In genomic region chr11:45045692-45046471, GRCh38 we compare ENCODE assay signal across 9 cellular contexts.
DNase-seq lines count a peak whose midpoint lies in the region; ATAC-seq, FAIRE-seq and TF ChIP-seq lines count a peak whose summit lies in the region.
"Had no signal": no experiment of that assay in that cellular context is flagged by ENCODE, and none has a peak within 500 bp of the region (broad histone marks: within the 10 kb centered on the region; RNA-seq: fewer than 3 reads in every experiment).

No MANE protein-coding gene starts in this region.

- no peaks in the 10 kb centered on the region for H3K9me3 Mint-ChIP-seq in progenitor cell of endocrine pancreas (ENCODE audit: low read depth)

- no peaks in the 10 kb centered on the region for H3K36me3 Mint-ChIP-seq in progenitor cell of endocrine pancreas (ENCODE audit: insufficient read depth)

- CTCF ChIA-PET in HepG2 (lab: Yijun Ruan, JAX; ENCODE audit: low intra/inter-chr PET ratio, low total read pairs), result no interaction called here

- no peaks in the 10 kb centered on the region for H3K4me1 Mint-ChIP-seq in progenitor cell of endocrine pancreas (ENCODE audit: low read depth)

- WGBS in liver, result 61% methylated on average over 19 of the region's 19 CpGs
- WGBS in HepG2 (ENCODE audit: low lambda C conversion rate), result 31% methylated on average over 18 of the region's 19 CpGs
- 67 to 71% methylated on average over 19 of the region's 19 CpGs for WGBS in body of pancreas, 2 donors
- 59 to 75% methylated on average over 4 to 19 of the region's 19 CpGs for WGBS in transverse colon (ENCODE audit: low coverage in 1 of 2), 2 donors

- H3K36me3 ChIP-seq in liver (ENCODE audit: control insufficient read depth in 4 of 4, insufficient read depth in 3 of 4, low read depth in 1 of 4, low read length in 3 of 4) (no peaks in the 10 kb centered on the region), HepG2 (replicated peaks in 1 of 2; ENCODE audit: control insufficient read depth in 1 of 2, insufficient read depth in 2 of 2, low read length in 2 of 2) (no peaks in the 10 kb centered on the region), body of pancreas (replicated peaks in 1 of 2; ENCODE audit: insufficient read depth in 1 of 2, low read depth in 2 of 2) (no peaks in the 10 kb centered on the region), transverse colon (no peaks in the 10 kb centered on the region)
- H3K36me3 ChIP-seq: thoracic aorta had no signal

- no peak for DNase-seq in HepG2 (ENCODE audit: low spot score)
- peak in 3 of 4 donors; percentile 27 to 57 (median 36) for DNase-seq in body of pancreas
- DNase-seq in kidney glomerular epithelial cell (lab: John Stamatoyannopoulos, UW), result peak; percentile 30
- DNase-seq in transverse colon, result peak; percentile 28
- DNase-seq in progenitor cell of endocrine pancreas (ENCODE audit: low spot score, unreplicated experiment), result no peak
- no peak for DNase-seq in NCI-H2107 (lab: John Stamatoyannopoulos, UW)

- FAIRE-seq in HepG2 (lab: Jason Lieb, UNC), result no peak

- H3K9ac ChIP-seq in liver (ENCODE audit: low read depth in 1 of 2, low read length in 2 of 2) (no peak overlapping the region), HepG2 (ENCODE audit: insufficient read depth, low read depth, low read length) (no peak overlapping the region)

- BruUV-seq in HepG2 (replicated peaks; lab: Mats Ljungman, UMichigan), result no TSS peak

- in situ Hi-C loops in HepG2 (cut with HindIII; ENCODE audit: extremely low pct_ligation_motif_present, low pct_unique_long_range_greater_than_20kb) (no loop called here), transverse colon (cut with MboI; ENCODE audit: low pct_ligation_motif_present in 1 of 4, low pct_unique_long_range_greater_than_20kb in 1 of 4, low sequenced_read_pairs in 3 of 4) (no loop called here)

- H3K4me1 ChIP-seq in liver (ENCODE audit: control insufficient read depth in 4 of 4, insufficient read depth in 4 of 4, low read length in 3 of 4) (no peaks in the 10 kb centered on the region), HepG2 (ENCODE audit: insufficient read depth, low read length) (no peaks in the 10 kb centered on the region), body of pancreas (no peaks in the 10 kb centered on the region), transverse colon (peaks cover 0 to 5% (median 0%) of the 10 kb centered on the region in 4 donors)

- H4K20me1 ChIP-seq in HepG2 (ENCODE audit: insufficient read depth, low read length), result no peaks in the 10 kb centered on the region

- no peak overlapping the region for H2AFZ ChIP-seq in HepG2 (ENCODE audit: low read length)

- H3K4me3 ChIP-seq in liver (ENCODE audit: low read depth in 1 of 3, low read length in 3 of 3) (no peak overlapping the region), HepG2 (replicated peaks in 1 of 3; ENCODE audit: insufficient read depth in 1 of 3, low read depth in 2 of 3, low read length in 3 of 3) (no peak overlapping the region), body of pancreas (no peak overlapping the region), transverse colon (no peak overlapping the region)
- H3K4me3 ChIP-seq: thoracic aorta had no signal

- TF ChIP-seq EP300 in HepG2 (IDR thresholded peaks at IDR 0.05; ENCODE audit: low read depth in 2 of 2, low read length in 2 of 2) (no peak), HepG2 (CRISPR knock-in tag; IDR thresholded peaks at IDR 0.05; ENCODE audit: borderline replicate concordance) (no peak), transverse colon (IDR thresholded peaks at IDR 0.05; ENCODE audit: low read depth) (no peak)

- H3K9me3 ChIP-seq in liver (ENCODE audit: control insufficient read depth in 4 of 4, low read length in 3 of 4) (no peaks in the 10 kb centered on the region), HepG2 (ENCODE audit: low read length) (no peaks in the 10 kb centered on the region), body of pancreas (no peaks in the 10 kb centered on the region), transverse colon (no peaks in the 10 kb centered on the region)
- H3K9me3 ChIP-seq: thoracic aorta had no signal

- TF ChIP-seq RAD21 in liver (IDR thresholded peaks at IDR 0.05), result no peak
- TF ChIP-seq RAD21 in HepG2 (CRISPR knock-in tag; IDR thresholded peaks at IDR 0.05), result no peak

- H3K4me2 ChIP-seq in HepG2 (ENCODE audit: low read depth, low read length), result no peak overlapping the region

- TF ChIP-seq CTCF in liver (IDR thresholded peaks at IDR 0.05; ENCODE audit: low read depth, low read length, missing input control) (no peak), HepG2 (CRISPR knock-in tag; IDR thresholded peaks at IDR 0.05) (no peak), body of pancreas (IDR thresholded peaks at IDR 0.05) (peak in 2 of 7 experiments; percentile 8 to 13), transverse colon (IDR thresholded peaks at IDR 0.05) (no peak), progenitor cell of endocrine pancreas (IDR thresholded peaks at IDR 0.05; ENCODE audit: unreplicated experiment) (no peak)

- H3K27me3 Mint-ChIP-seq in progenitor cell of endocrine pancreas, result peaks cover 35% of the 10 kb centered on the region

- no peaks in the 10 kb centered on the region for H3K79me2 ChIP-seq in HepG2 (ENCODE audit: insufficient read depth, low read length)

- H3K27ac Mint-ChIP-seq in progenitor cell of endocrine pancreas, result no peak overlapping the region

- peak overlapping the region; percentile 48 to 75 for H3K27ac ChIP-seq in liver (ENCODE audit: low read depth in 1 of 2, low read length in 2 of 2)
- H3K27ac ChIP-seq in HepG2 (ENCODE audit: extremely low read length, insufficient read depth, low read length), result no peak overlapping the region
- H3K27ac ChIP-seq in body of pancreas, result peak overlapping the region in 2 of 4 donors; percentile 25 to 53
- H3K27ac ChIP-seq in transverse colon, result peak overlapping the region; percentile 33 to 59 (median 38)

- H3K4me3 Mint-ChIP-seq in progenitor cell of endocrine pancreas (ENCODE audit: low read depth), result no peak overlapping the region

- intact Hi-C loops in HepG2 (cut with micrococcal nuclease; ENCODE audit: unreplicated experiment), result no loop called here
- intact Hi-C loops in body of pancreas (cut with DNase I), result no loop called here
- intact Hi-C loops in transverse colon (cut with DNase I; ENCODE audit: low total_unique reads), result no loop called here

- H3K27me3 ChIP-seq in liver (ENCODE audit: control insufficient read depth in 4 of 4, insufficient read depth in 4 of 4, low read length in 3 of 4) (no peaks in the 10 kb centered on the region), HepG2 (ENCODE audit: control insufficient read depth in 1 of 2, insufficient read depth in 2 of 2, low read length in 2 of 2) (peaks cover 3 to 25% of the 10 kb centered on the region in 2 experiments; a peak in 4 of 5 replicates), body of pancreas (no peaks in the 10 kb centered on the region), transverse colon (no peaks in the 10 kb centered on the region)

- POLR2A ChIA-PET in HepG2 (lab: Yijun Ruan, JAX), result no interaction called here

- ATAC-seq in HepG2 (no peak), body of pancreas (peak; percentile 49), GM19023 (IDR thresholded peaks at IDR 0.05; ENCODE audit: unreplicated experiment) (no peak)

- TF ChIP-seq POLR2A in HepG2 (IDR thresholded peaks at IDR 0.05; ENCODE audit: insufficient read depth in 1 of 2, low read depth in 2 of 2, low read length in 2 of 2) (no peak), body of pancreas (IDR thresholded peaks at IDR 0.05) (no peak), transverse colon (IDR thresholded peaks at IDR 0.05) (no peak)

TF ChIP-seq in liver, 16 proteins besides CTCF, POLR2A, EP300 and RAD21 (continues in another document):
- no peak for TF ChIP-seq ATF3 (IDR thresholded peaks at IDR 0.05)
- peak; percentile 79 for TF ChIP-seq NR2F2 (IDR thresholded peaks at IDR 0.05)
- no peak for TF ChIP-seq RXRA (IDR thresholded peaks at IDR 0.05)
- no peak for TF ChIP-seq HNF4A (conservative IDR thresholded peaks at IDR 0.05)
- TF ChIP-seq FOXA1 (IDR thresholded peaks at IDR 0.05), result no peak
- peak; percentile 23 for TF ChIP-seq MAX (IDR thresholded peaks at IDR 0.05)
- peak; percentile 27 to 37 for TF ChIP-seq JUND (IDR thresholded peaks at IDR 0.05)
- TF ChIP-seq YY1 (IDR thresholded peaks at IDR 0.05), result no peak

TF ChIP-seq in HepG2, 621 proteins besides CTCF, POLR2A, EP300 and RAD21 (continues in another document):
- TF ChIP-seq CEBPB (IDR thresholded peaks at IDR 0.05; ENCODE audit: borderline replicate concordance, low read depth, low read length), result no peak
- TF ChIP-seq HNF4G (IDR thresholded peaks at IDR 0.05; ENCODE audit: borderline replicate concordance, low read depth, low read length), result no peak
- TF ChIP-seq HNF4G (CRISPR knock-in tag; IDR thresholded peaks at IDR 0.05; ENCODE audit: borderline replicate concordance, low read depth), result no peak
- no peak for TF ChIP-seq KMT2A (CRISPR knock-in tag; IDR thresholded peaks at IDR 0.05)
- TF ChIP-seq ZKSCAN1 (IDR thresholded peaks at IDR 0.05; ENCODE audit: low read length), result no peak
- no peak for TF ChIP-seq ELF3 (CRISPR knock-in tag; IDR thresholded peaks at IDR 0.05)
- TF ChIP-seq BRD4 (CRISPR knock-in tag; IDR thresholded peaks at IDR 0.05), result no peak
- TF ChIP-seq POLR2G (IDR thresholded peaks at IDR 0.05; ENCODE audit: low read depth, low read length), result no peak
- TF ChIP-seq, protein P1, sequence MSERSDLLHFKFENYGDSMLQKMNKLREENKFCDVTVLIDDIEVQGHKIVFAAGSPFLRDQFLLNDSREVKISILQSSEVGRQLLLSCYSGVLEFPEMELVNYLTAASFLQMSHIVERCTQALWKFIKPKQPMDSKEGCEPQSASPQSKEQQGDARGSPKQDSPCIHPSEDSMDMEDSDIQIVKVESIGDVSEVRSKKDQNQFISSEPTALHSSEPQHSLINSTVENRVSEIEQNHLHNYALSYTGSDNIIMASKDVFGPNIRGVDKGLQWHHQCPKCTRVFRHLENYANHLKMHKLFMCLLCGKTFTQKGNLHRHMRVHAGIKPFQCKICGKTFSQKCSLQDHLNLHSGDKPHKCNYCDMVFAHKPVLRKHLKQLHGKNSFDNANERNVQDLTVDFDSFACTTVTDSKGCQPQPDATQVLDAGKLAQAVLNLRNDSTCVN (CRISPR knock-in tag; IDR thresholded peaks at IDR 0.05; ENCODE audit: borderline replicate concordance), result no peak

Comparison
In these comparisons a context has a peak if more than half of its experiments do, and no peak if none do; other contexts are left out.
1. DNase-seq: peak in body of pancreas (3 of 4), kidney glomerular epithelial cell (single experiment) and transverse colon (single experiment); none in HepG2 (single experiment), progenitor cell of endocrine pancreas (single experiment) and NCI-H2107 (single experiment).